1 cellular context compared by ENCODE assay signal in the genomic region with DNA sequence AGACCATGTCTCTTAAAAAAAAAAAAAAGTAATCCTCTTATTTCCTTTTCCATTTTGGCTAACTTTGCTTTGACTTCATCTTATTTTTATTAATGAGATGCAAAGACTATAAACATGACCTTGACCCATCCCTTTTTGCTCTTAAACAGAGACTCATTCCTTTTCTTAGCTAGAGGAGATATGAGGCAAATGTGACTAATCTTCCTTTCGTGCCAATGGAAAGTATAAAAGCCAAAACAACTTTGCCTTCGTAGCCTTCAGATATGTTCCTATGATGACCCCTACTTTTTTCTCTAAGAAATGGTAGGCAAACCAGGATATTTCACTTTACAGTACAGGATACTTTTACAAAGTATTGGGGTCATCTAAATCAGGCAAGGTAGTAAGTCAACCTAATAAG.
TF ChIP-seq lines count a peak whose summit lies in the region.

No MANE protein-coding gene starts in this region.

TF ChIP-seq in endothelial cell of umbilical vein, 7 proteins besides CTCF, POLR2A, EP300 and RAD21:
- TF ChIP-seq MAX (IDR thresholded peaks at IDR 0.05; ENCODE audit: insufficient read depth, insufficient read length) (no peak), MYC (IDR thresholded peaks at IDR 0.05; ENCODE audit: low read depth, low read length) (no peak), EZH2 (IDR thresholded peaks at IDR 0.05; ENCODE audit: borderline replicate concordance, low read depth, low read length, severe bottlenecking) (no peak), FOS (IDR thresholded peaks at IDR 0.05; ENCODE audit: borderline replicate concordance, insufficient read depth, low read length) (peak; percentile 28), GATA2 (IDR thresholded peaks at IDR 0.05; ENCODE audit: insufficient read depth, insufficient read length, low read depth, low read length) (no peak), JUN (IDR thresholded peaks at IDR 0.05; ENCODE audit: borderline replicate concordance, insufficient read depth, insufficient read length, low read depth) (no peak), POLR2AphosphoS5 (IDR thresholded peaks at IDR 0.05; ENCODE audit: insufficient read depth, low read depth, low read length) (no peak)
